Comparison of ENCODE assay signal across 11 cellular contexts in genomic region chr22:39431216-39431801, GRCh38. TPM values are rescaled to one million over a fixed set of nuclear protein-coding genes. Genes with fewer than 3 reads are reported as not detected.
DNase-seq lines count a peak whose midpoint lies in the region; FAIRE-seq and TF ChIP-seq lines count a peak whose summit lies in the region.
"Had no signal": no experiment of that assay in that cellular context is flagged by ENCODE, and none has a peak within 500 bp of the region (broad histone marks: within the 10 kb centered on the region; RNA-seq: fewer than 3 reads in every experiment).

No MANE protein-coding gene starts in this region.

- CTCF ChIA-PET in endothelial cell of umbilical vein (lab: Charles Lee), result interaction anchor here (1.3 kb wide), 1 partner anchor 98 kb away, joined by 3 read pairs; no protein-coding TSS in a partner anchor

- no peaks in the 10 kb centered on the region for H4K20me1 ChIP-seq in endothelial cell of umbilical vein (replicated peaks; ENCODE audit: control insufficient read depth, extremely low read depth, insufficient read depth, low read length)
- H4K20me1 ChIP-seq in osteoblast (ENCODE audit: insufficient read depth, low read length), result no peaks in the 10 kb centered on the region

- H3K4me3 ChIP-seq in adipocyte (ENCODE audit: low read length), result no peak overlapping the region
- H3K4me3 ChIP-seq in endothelial cell of umbilical vein (replicated peaks in 1 of 3; ENCODE audit: insufficient read depth in 1 of 3, low read depth in 1 of 3, low read length in 3 of 3), result no peak overlapping the region
- H3K4me3 ChIP-seq in osteoblast (ENCODE audit: insufficient read depth, low read length), result no peak overlapping the region
- H3K4me3 ChIP-seq in tibial artery, result no peak overlapping the region

- H3K9me3 ChIP-seq in adipocyte (ENCODE audit: control insufficient read depth, low read length) (no peaks in the 10 kb centered on the region), endothelial cell of umbilical vein (replicated peaks; ENCODE audit: control insufficient read depth, insufficient read depth, low read length) (no peaks in the 10 kb centered on the region), osteoblast (ENCODE audit: low read depth, low read length) (no peaks in the 10 kb centered on the region), tibial artery (no peaks in the 10 kb centered on the region)

- POLR2A ChIA-PET in endothelial cell of umbilical vein (lab: Charles Lee), result no interaction called here

- H2AFZ ChIP-seq in endothelial cell of umbilical vein (ENCODE audit: low read depth, low read length), result peak overlapping the region; percentile 60
- peak overlapping the region; percentile 80 for H2AFZ ChIP-seq in osteoblast (ENCODE audit: low read length)

- TF ChIP-seq POLR2A in endothelial cell of umbilical vein (IDR thresholded peaks at IDR 0.05; ENCODE audit: low read depth, low read length), result no peak

- peak overlapping the region; percentile 49 for H3K4me2 ChIP-seq in endothelial cell of umbilical vein (ENCODE audit: insufficient read depth, low read length)
- no peak overlapping the region for H3K4me2 ChIP-seq in osteoblast (ENCODE audit: insufficient read depth, low read length)

- dilution Hi-C loops in endothelial cell of umbilical vein (cut with MboI; ENCODE audit: extremely low pct_ligation_motif_present, low sequenced_read_pairs), result no loop called here

- no peak for FAIRE-seq in endothelial cell of umbilical vein (lab: Jason Lieb, UNC)

- H3K9ac ChIP-seq in adipocyte (ENCODE audit: low read length) (peak overlapping the region; percentile 54), endothelial cell of umbilical vein (replicated peaks; ENCODE audit: extremely low read depth, insufficient read depth, low read length) (peak overlapping the region; percentile 86)

- H3K27ac ChIP-seq in endothelial cell of umbilical vein (ENCODE audit: insufficient read depth, low read depth, low read length) (peak overlapping the region; percentile 97), osteoblast (ENCODE audit: low read depth, low read length) (peak overlapping the region; percentile 86), tibial artery (peak overlapping the region; percentile 90 to 93)
- H3K27ac ChIP-seq: C4-2B had no signal

- H3K9me1 ChIP-seq in endothelial cell of umbilical vein (replicated peaks; ENCODE audit: control insufficient read depth, extremely low read depth, insufficient read depth, low read length), result no peaks in the 10 kb centered on the region

- H3K79me2 ChIP-seq in endothelial cell of umbilical vein (ENCODE audit: control insufficient read depth, insufficient read depth, low read length) (no peaks in the 10 kb centered on the region), osteoblast (ENCODE audit: insufficient read depth, low read length) (no peaks in the 10 kb centered on the region)

- intact Hi-C loops in endothelial cell of umbilical vein (cut with micrococcal nuclease) (no loop called here), tibial artery (cut with DNase I; ENCODE audit: low total_unique reads) (loop anchor here (10.0 kb wide), 1 partner anchor 93 kb away; the partner anchor contains the start of gene ATF4)

- BruUV-seq in endothelial cell of umbilical vein (replicated peaks; lab: Mats Ljungman, UMichigan), result TSS peak; percentile 55

- TF ChIP-seq CTCF in endothelial cell of umbilical vein (IDR thresholded peaks at IDR 0.05; ENCODE audit: extremely low read depth in 1 of 2, insufficient read depth in 1 of 2, low read depth in 1 of 2, low read length in 2 of 2) (no peak), osteoblast (IDR thresholded peaks at IDR 0.05; ENCODE audit: extremely low read depth, low read depth, low read length) (no peak), tibial artery (IDR thresholded peaks at IDR 0.05) (no peak)

- H3K36me3 ChIP-seq in adipocyte (ENCODE audit: control insufficient read depth, insufficient read depth, low read length, severe bottlenecking) (peaks cover 42% of the 10 kb centered on the region), endothelial cell of umbilical vein (ENCODE audit: control insufficient read depth in 2 of 2, extremely low read depth in 1 of 2, insufficient read depth in 2 of 2, low read length in 2 of 2) (peaks cover 10 to 22% of the 10 kb centered on the region in 2 experiments), osteoblast (ENCODE audit: insufficient read depth, low read length) (peaks cover 31% of the 10 kb centered on the region), tibial artery (peaks cover 30 to 83% (median 44%) of the 10 kb centered on the region in 3 donors)

- H3K4me1 ChIP-seq in adipocyte (ENCODE audit: control insufficient read depth, insufficient read depth, low read length), result peaks cover 17% of the 10 kb centered on the region
- peaks cover 14% of the 10 kb centered on the region for H3K4me1 ChIP-seq in endothelial cell of umbilical vein (ENCODE audit: control insufficient read depth, extremely low read depth, insufficient read depth, low read length)
- peaks cover 14% of the 10 kb centered on the region for H3K4me1 ChIP-seq in osteoblast (ENCODE audit: insufficient read depth, low read length)
- H3K4me1 ChIP-seq in tibial artery, result peaks cover 5 to 42% (median 34%) of the 10 kb centered on the region in 4 donors

- DNase-seq in adipocyte (ENCODE audit: low read depth) (no peak), endothelial cell of umbilical vein (ENCODE audit: low read depth, low spot score) (no peak), osteoblast (ENCODE audit: insufficient read length, low spot score, missing footprints) (peak; percentile 81), tibial artery (no peak), NCI-H1694 treated with DMSO at 0.1 percent for 48 hours (lab: John Stamatoyannopoulos, UW) (no peak), T-helper 2 cell (no peak)
- DNase-seq in stimulated activated CD4-positive, alpha-beta T cell treated with anti-CD3 and anti-CD28 coated beads, Interleukin-4, amount 100 ng/mL, for 4 hours, result no peak
- DNase-seq: activated CD4-positive, alpha-beta T cell treated with anti-CD3 and anti-CD28 coated beads for 4 hours; NCI-H1092; NCI-H345 had no signal

- no peaks in the 10 kb centered on the region for H3K27me3 ChIP-seq in adipocyte (replicated peaks; ENCODE audit: control insufficient read depth, insufficient read depth, low read length)
- H3K27me3 ChIP-seq in endothelial cell of umbilical vein (ENCODE audit: control insufficient read depth in 2 of 2, insufficient read depth in 2 of 2, low read length in 2 of 2), result no peaks in the 10 kb centered on the region
- H3K27me3 ChIP-seq in osteoblast (ENCODE audit: insufficient read depth, low read length), result no peaks in the 10 kb centered on the region
- no peaks in the 10 kb centered on the region for H3K27me3 ChIP-seq in tibial artery

TF ChIP-seq in endothelial cell of umbilical vein, 7 proteins besides CTCF, POLR2A, EP300 and RAD21:
- TF ChIP-seq JUN (IDR thresholded peaks at IDR 0.05; ENCODE audit: borderline replicate concordance, insufficient read depth, insufficient read length, low read depth) (no peak), MAX (IDR thresholded peaks at IDR 0.05; ENCODE audit: insufficient read depth, insufficient read length) (no peak), MYC (IDR thresholded peaks at IDR 0.05; ENCODE audit: low read depth, low read length) (no peak)
TF ChIP-seq in endothelial cell of umbilical vein: peak in this region for 0.

RNA-seq across cellular contexts. Expression of gene MGAT3, which starts 25.5 kb away (rescaled TPM):
- total RNA-seq in endothelial cell of umbilical vein, result not detected in 2 replicates
- polyA plus RNA-seq in endothelial cell of umbilical vein, result not detected in 2 replicates
- not detected in 2 replicates for polyA plus RNA-seq in endothelial cell of umbilical vein (2011; cell fraction: cytosol; rRNA removed)
- polyA plus RNA-seq in endothelial cell of umbilical vein (2011; cell fraction: nucleus; rRNA removed), result not detected in 2 replicates
- not detected in 2 replicates for polyA plus RNA-seq in endothelial cell of umbilical vein (2012)
- 0.17 and 0.29 TPM in 2 replicates for polyA minus RNA-seq in endothelial cell of umbilical vein
- not detected for polyA minus RNA-seq in endothelial cell of umbilical vein (2011; cell fraction: cytosol; rRNA and poly(A)+ RNA removed)
- not detected in 2 replicates for polyA minus RNA-seq in endothelial cell of umbilical vein (2011; cell fraction: nucleus; rRNA and poly(A)+ RNA removed)
- under 0.01 TPM in 1 of 2 replicates, not detected in the other for total RNA-seq in osteoblast

RNA-seq across cellular contexts. Expression of gene TAB1, which starts 31.7 kb away (rescaled TPM):
- total RNA-seq in endothelial cell of umbilical vein (18.5 and 22.8 TPM in 2 replicates), osteoblast (12.7 TPM in 2 replicates)
- 29.3 and 31.6 TPM in 2 replicates for polyA plus RNA-seq in endothelial cell of umbilical vein
- polyA plus RNA-seq in endothelial cell of umbilical vein (2011; cell fraction: cytosol; rRNA removed), result 17.6 and 20.1 TPM in 2 replicates
- 18.7 and 20.2 TPM in 2 replicates for polyA plus RNA-seq in endothelial cell of umbilical vein (2011; cell fraction: nucleus; rRNA removed)
- 13.5 and 15.9 TPM in 2 replicates for polyA plus RNA-seq in endothelial cell of umbilical vein (2012)
- polyA minus RNA-seq in endothelial cell of umbilical vein, result 15.8 and 24.2 TPM in 2 replicates
- 11.2 TPM for polyA minus RNA-seq in endothelial cell of umbilical vein (2011; cell fraction: cytosol; rRNA and poly(A)+ RNA removed)
- 8.4 and 10.6 TPM in 2 replicates for polyA minus RNA-seq in endothelial cell of umbilical vein (2011; cell fraction: nucleus; rRNA and poly(A)+ RNA removed)
